20 cellular contexts compared by ENCODE assay signal in the genomic region with DNA sequence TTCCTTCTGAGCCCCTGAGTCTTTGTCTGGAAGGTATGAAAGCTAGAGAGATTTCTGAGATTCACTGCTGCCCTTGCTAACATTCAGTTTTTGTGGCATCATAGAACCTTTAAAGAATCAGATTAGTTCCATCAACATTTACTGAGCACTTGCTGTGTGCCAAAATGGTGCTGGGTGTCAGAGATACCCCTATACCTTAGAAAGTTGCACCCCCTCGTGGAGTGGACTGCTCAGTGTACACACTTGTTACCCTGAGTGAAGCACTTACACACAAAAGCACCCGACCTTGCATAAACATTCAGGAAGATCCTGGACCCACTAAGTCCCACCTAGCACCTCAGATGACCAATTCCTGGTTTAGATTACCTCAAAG.
"Had no signal": no experiment of that assay in that cellular context is flagged by ENCODE, and none has a peak within 500 bp of the region (broad histone marks: within the 10 kb centered on the region; RNA-seq: fewer than 3 reads in every experiment).

No MANE protein-coding gene starts in this region.

- H3K9me3 Mint-ChIP-seq: activated naive CD4-positive, alpha-beta T cell treated with anti-CD3 and anti-CD28 coated beads for 36 hours; activated T-cell treated with anti-CD3 and anti-CD28 coated beads, Interleukin-2, amount 50 U/mL, for 4 hours; stimulated activated memory B cell treated with anti-CD40 and anti-IgM and Interleukin-4, amounts not matched to agents 10 μg/mL and 1 μg/mL and 100 μg/mL, for 72 hours had no signal

- H3K4me1 Mint-ChIP-seq: brain; stimulated activated memory B cell treated with anti-CD40 and anti-IgM and Interleukin-4, amounts not matched to agents 10 μg/mL and 1 μg/mL and 100 μg/mL, for 72 hours had no signal

- H3K36me3 ChIP-seq: sigmoid colon, spleen, thyroid gland had no signal

- H3K27ac Mint-ChIP-seq: activated naive CD4-positive, alpha-beta T cell treated with anti-CD3 and anti-CD28 coated beads for 36 hours; stimulated activated memory B cell treated with anti-CD40 and anti-IgM and Interleukin-4, amounts not matched to agents 10 μg/mL and 1 μg/mL and 100 μg/mL, for 72 hours had no signal

- H3K4me3 ChIP-seq: coronary artery, sigmoid colon, spleen, thyroid gland had no signal

- H3K4me1 ChIP-seq: foreskin keratinocyte, sigmoid colon, spleen, thyroid gland had no signal

- H3K9me3 ChIP-seq: sigmoid colon, spleen, thyroid gland had no signal

- H3K36me3 Mint-ChIP-seq: brain; stimulated activated memory B cell treated with anti-CD40 and anti-IgM and Interleukin-4, amounts not matched to agents 10 μg/mL and 1 μg/mL and 100 μg/mL, for 72 hours had no signal

- H3K4me3 Mint-ChIP-seq: activated naive CD4-positive, alpha-beta T cell treated with anti-CD3 and anti-CD28 coated beads for 36 hours; activated T-cell treated with anti-CD3 and anti-CD28 coated beads, Interleukin-2, amount 50 U/mL, for 4 hours; brain; stimulated activated memory B cell treated with anti-CD40 and anti-IgM and Interleukin-4, amounts not matched to agents 10 μg/mL and 1 μg/mL and 100 μg/mL, for 72 hours had no signal

- H3K27ac ChIP-seq: coronary artery, foreskin keratinocyte, sigmoid colon, spleen, thyroid gland had no signal

- H3K27me3 ChIP-seq: foreskin keratinocyte, sigmoid colon, thyroid gland had no signal

- DNase-seq: activated CD4-positive, alpha-beta T cell treated with anti-CD3 and anti-CD28 coated beads, Interleukin-2, amount 50 U/mL, for 1 hour; activated CD8-positive, alpha-beta memory T cell treated with anti-CD3 and anti-CD28 coated beads, Interleukin-2, amount 50 U/mL, for 4 hours; activated naive CD4-positive, alpha-beta T cell treated with anti-CD3 and anti-CD28 coated beads for 36 hours; activated T-cell treated with anti-CD3 and anti-CD28 coated beads, Interleukin-2, amount 50 U/mL, for 4 hours; central memory CD4-positive, alpha-beta T cell; effector CD4-positive, alpha-beta T cell; foreskin keratinocyte; glutamatergic neuron; midbrain; occipital lobe; sigmoid colon; spleen; stimulated activated CD4-positive, alpha-beta T cell treated with anti-CD3 and anti-CD28 coated beads, Interleukin-4, amount 100 ng/mL, for 4 hours; thyroid gland had no signal

- ATAC-seq: activated T-cell treated with anti-CD3 and anti-CD28 coated beads, Interleukin-2, amount 50 U/mL, for 4 hours; foreskin keratinocyte; left lobe of liver; stimulated activated memory B cell treated with anti-CD40 and anti-IgM and Interleukin-4, amounts not matched to agents 10 μg/mL and 1 μg/mL and 100 μg/mL, for 72 hours had no signal

- FAIRE-seq: endothelial cell of umbilical vein, keratinocyte had no signal
